1 cellular context compared by ENCODE assay signal in the genomic region with DNA sequence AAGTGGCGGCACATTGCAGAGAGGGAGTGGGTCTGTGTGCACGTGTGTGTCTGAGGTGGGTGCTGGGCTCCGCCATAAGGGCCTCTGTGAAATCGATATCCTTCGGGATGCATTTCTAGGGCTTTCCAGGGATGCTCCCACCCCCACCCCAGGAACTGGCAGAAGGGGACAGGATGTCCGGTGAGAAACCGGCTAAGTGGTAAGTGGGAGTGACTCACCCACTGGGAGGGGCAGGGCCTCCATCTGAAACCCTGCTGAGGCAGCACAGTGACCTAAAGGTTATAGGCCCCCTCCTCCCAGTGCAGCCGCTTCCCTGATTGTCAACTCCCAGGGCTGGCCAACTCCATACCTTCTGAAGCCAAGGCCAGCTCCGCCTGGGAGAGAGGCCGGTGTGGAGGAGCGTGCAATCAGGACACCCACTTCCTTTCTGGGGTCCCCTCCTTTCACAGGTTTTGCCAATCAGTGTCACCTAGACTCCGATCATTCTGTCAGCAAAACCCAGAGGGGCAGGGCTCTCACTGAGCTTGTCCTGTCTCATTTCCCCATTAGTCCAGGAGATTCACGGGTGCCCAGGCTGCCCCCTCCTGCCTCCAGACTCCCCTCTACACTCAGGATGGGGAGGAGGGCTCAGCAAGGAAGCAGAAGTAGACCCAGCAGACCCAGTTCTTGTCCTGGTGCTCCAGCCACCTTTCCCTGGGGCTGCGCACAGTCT.
TF ChIP-seq lines count a peak whose summit lies in the region.

No MANE protein-coding gene starts in this region.

TF ChIP-seq in H1, 55 proteins besides CTCF, POLR2A, EP300 and RAD21:
- TF ChIP-seq RBBP5 (IDR thresholded peaks at IDR 0.05; ENCODE audit: borderline replicate concordance, low read depth, low read length) (no peak), BRCA1 (IDR thresholded peaks at IDR 0.05; ENCODE audit: low read depth, low read length) (no peak), CREB1 (IDR thresholded peaks at IDR 0.05) (no peak), CBX8 (IDR thresholded peaks at IDR 0.05; ENCODE audit: borderline replicate concordance, low read depth, low read length) (no peak), POU5F1 (IDR thresholded peaks at IDR 0.05; ENCODE audit: low read depth, low read length) (no peak), USF2 (IDR thresholded peaks at IDR 0.05; ENCODE audit: low read length) (no peak), CEBPB (IDR thresholded peaks at IDR 0.05; ENCODE audit: low read depth, low read length) (no peak), HDAC2 (IDR thresholded peaks at IDR 0.05; ENCODE audit: borderline replicate concordance in 1 of 2, low read depth in 2 of 2, low read length in 2 of 2) (no peak), SIN3A (conservative IDR thresholded peaks at IDR 0.05 in 1 of 2, IDR thresholded peaks at IDR 0.05 in 1 of 2; ENCODE audit: low read depth in 1 of 2, low read length in 2 of 2) (no peak), TAF7 (optimal IDR thresholded peaks at IDR 0.05; ENCODE audit: borderline replicate concordance, low read depth, low read length) (no peak), JUN (IDR thresholded peaks at IDR 0.05; ENCODE audit: low read depth, low read length) (no peak), SUZ12 (IDR thresholded peaks at IDR 0.05; ENCODE audit: low read length) (no peak), SIRT6 (IDR thresholded peaks at IDR 0.05; ENCODE audit: low read length) (no peak), CHD7 (IDR thresholded peaks at IDR 0.05; ENCODE audit: insufficient replicate concordance, low read length) (no peak), SP2 (IDR thresholded peaks at IDR 0.05; ENCODE audit: low read length) (no peak), CBX5 (IDR thresholded peaks at IDR 0.05; ENCODE audit: low read depth, low read length) (no peak), HDAC6 (IDR thresholded peaks at IDR 0.05; ENCODE audit: low read depth, low read length) (no peak), ASH2L (IDR thresholded peaks at IDR 0.05; ENCODE audit: low read length) (no peak)
